In the genomic region with DNA sequence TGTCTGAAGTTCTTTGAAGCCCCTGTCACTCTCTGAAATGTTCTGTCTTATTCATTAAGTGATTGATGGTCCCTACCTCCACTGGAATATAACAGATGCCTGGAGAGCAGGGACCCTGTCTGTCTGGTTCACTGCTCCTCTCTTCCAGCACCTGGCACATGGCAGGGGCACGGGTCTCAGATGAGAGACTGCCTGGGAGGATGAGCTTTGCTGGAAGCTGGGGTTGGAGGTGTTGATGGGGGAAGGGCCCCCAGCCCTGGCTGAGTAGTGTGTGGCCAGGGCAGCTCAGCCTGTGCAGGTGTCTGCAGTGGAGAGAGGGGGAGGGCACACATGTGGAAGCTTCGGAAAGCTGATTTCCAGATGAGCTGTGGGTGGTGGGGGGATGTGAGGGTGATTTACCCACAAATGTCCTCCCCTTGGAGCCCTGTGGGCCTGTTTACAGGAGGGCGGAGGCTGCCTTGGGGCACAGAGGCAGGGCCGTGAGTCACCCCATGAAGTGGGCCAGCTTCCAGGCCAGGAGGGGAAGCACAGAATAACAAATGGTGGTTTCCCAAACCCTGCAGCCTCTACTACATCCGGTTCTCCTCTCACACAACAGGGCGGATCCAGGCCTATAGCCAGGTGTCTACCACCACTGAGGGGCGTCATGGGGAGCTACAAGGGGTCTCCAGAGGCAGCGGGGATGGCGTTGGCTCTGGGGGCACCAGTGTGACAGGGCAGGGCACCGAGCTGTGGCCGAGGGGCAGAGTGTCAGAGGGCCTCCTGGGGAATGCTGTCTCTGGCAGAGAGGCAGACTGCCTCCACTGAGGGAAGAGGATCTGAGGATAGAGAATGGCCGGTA, we compare ENCODE assay signal across 9 cellular contexts. TPM values are rescaled to one million over a fixed set of nuclear protein-coding genes. Genes with fewer than 3 reads are reported as not detected.
DNase-seq lines count a peak whose midpoint lies in the region; ATAC-seq, FAIRE-seq and TF ChIP-seq lines count a peak whose summit lies in the region.
"Had no signal": no experiment of that assay in that cellular context is flagged by ENCODE, and none has a peak within 500 bp of the region (broad histone marks: within the 10 kb centered on the region; RNA-seq: fewer than 3 reads in every experiment).

No MANE protein-coding gene starts in this region.

- H3K9me3 Mint-ChIP-seq in activated CD8-positive, alpha-beta memory T cell treated with anti-CD3 and anti-CD28 coated beads, Interleukin-2, amount 10 ng/mL, durations not matched to agents 7 days and 5 days (ENCODE audit: low read depth), result no peaks in the 10 kb centered on the region
- no peaks in the 10 kb centered on the region for H3K9me3 Mint-ChIP-seq in progenitor cell of endocrine pancreas (ENCODE audit: low read depth)

- intact Hi-C loops in esophagus squamous epithelium (cut with DNase I), result no loop called here

- peak; percentile 80 to 92 for ATAC-seq in activated CD4-positive, CD25-positive, alpha-beta regulatory T cell treated with anti-CD3 and anti-CD28 coated beads, Interleukin-2, amount 50 U/mL, for 24 hours
- ATAC-seq in HG02840 (IDR thresholded peaks at IDR 0.05; ENCODE audit: low FRiP score, unreplicated experiment), result peak; percentile 90
- peak; percentile 92 for ATAC-seq in activated CD8-positive, alpha-beta memory T cell treated with anti-CD3 and anti-CD28 coated beads, Interleukin-2, amount 10 ng/mL, durations not matched to agents 7 days and 5 days

- FAIRE-seq in urothelium cell line (lab: Jason Lieb, UNC), result peak; percentile 98
- FAIRE-seq: G401.6 had no signal

- CTCF ChIA-PET in activated CD8-positive, alpha-beta memory T cell treated with anti-CD3 and anti-CD28 coated beads, Interleukin-2, amount 10 ng/mL, durations not matched to agents 7 days and 5 days (lab: Charles Lee), result interaction anchor here (0.8 to 2.9 kb wide), 12 partner anchors 10 to 640 kb away, joined by 3 to 19 read pairs (median 4); no protein-coding TSS in a partner anchor

- peaks cover 0 to 12% (median 0%) of the 10 kb centered on the region in 4 donors for H3K27me3 ChIP-seq in esophagus squamous epithelium

- H3K4me3 ChIP-seq in esophagus squamous epithelium, result peak overlapping the region in 1 of 4 donors; percentile 37

- peak overlapping the region; percentile 74 to 85 (median 84) for H3K27ac ChIP-seq in esophagus squamous epithelium

- 17 to 21% methylated on average over 8 to 9 of the region's 12 CpGs for WGBS in esophagus squamous epithelium, 2 donors

- DNase-seq in activated CD4-positive, CD25-positive, alpha-beta regulatory T cell (lab: John Stamatoyannopoulos, UW), result no peak
- DNase-seq in NCI-H2196 (lab: John Stamatoyannopoulos, UW; ENCODE audit: unreplicated experiment) (peak; percentile 87), esophagus squamous epithelium (lab: John Stamatoyannopoulos, UW) (peak; percentile 37), progenitor cell of endocrine pancreas (ENCODE audit: low spot score, unreplicated experiment) (no peak), urothelium cell line (ENCODE audit: low spot score) (peak; percentile 95)
- DNase-seq in activated CD8-positive, alpha-beta memory T cell treated with anti-CD3 and anti-CD28 coated beads, Interleukin-2, amount 10 ng/mL, durations not matched to agents 7 days and 5 days, result peak; percentile 81

- peak overlapping the region; percentile 39 for H3K4me3 Mint-ChIP-seq in activated CD8-positive, alpha-beta memory T cell treated with anti-CD3 and anti-CD28 coated beads, Interleukin-2, amount 10 ng/mL, durations not matched to agents 7 days and 5 days
- H3K4me3 Mint-ChIP-seq in progenitor cell of endocrine pancreas (ENCODE audit: low read depth), result no peak overlapping the region

- H3K36me3 ChIP-seq in esophagus squamous epithelium, result no peaks in the 10 kb centered on the region

- H3K27ac Mint-ChIP-seq in activated CD8-positive, alpha-beta memory T cell treated with anti-CD3 and anti-CD28 coated beads, Interleukin-2, amount 10 ng/mL, durations not matched to agents 7 days and 5 days, result peak overlapping the region; percentile 85
- H3K27ac Mint-ChIP-seq in progenitor cell of endocrine pancreas, result peak overlapping the region; percentile 49

- peaks cover 5% of the 10 kb centered on the region for H3K27me3 Mint-ChIP-seq in activated CD8-positive, alpha-beta memory T cell treated with anti-CD3 and anti-CD28 coated beads, Interleukin-2, amount 10 ng/mL, durations not matched to agents 7 days and 5 days
- H3K27me3 Mint-ChIP-seq in progenitor cell of endocrine pancreas, result peaks cover 34% of the 10 kb centered on the region

- no peak for TF ChIP-seq POLR2A in esophagus squamous epithelium (IDR thresholded peaks at IDR 0.05)

- TF ChIP-seq CTCF in esophagus squamous epithelium (IDR thresholded peaks at IDR 0.05) (no peak), progenitor cell of endocrine pancreas (IDR thresholded peaks at IDR 0.05; ENCODE audit: unreplicated experiment) (no peak)

- H3K4me1 Mint-ChIP-seq in activated CD8-positive, alpha-beta memory T cell treated with anti-CD3 and anti-CD28 coated beads, Interleukin-2, amount 10 ng/mL, durations not matched to agents 7 days and 5 days, result peaks cover 56% of the 10 kb centered on the region
- peaks cover 46% of the 10 kb centered on the region for H3K4me1 Mint-ChIP-seq in progenitor cell of endocrine pancreas (ENCODE audit: low read depth)

- no peaks in the 10 kb centered on the region for H3K9me3 ChIP-seq in esophagus squamous epithelium

- peaks cover 20 to 73% (median 29%) of the 10 kb centered on the region in 3 donors for H3K4me1 ChIP-seq in esophagus squamous epithelium

- H3K36me3 Mint-ChIP-seq in activated CD8-positive, alpha-beta memory T cell treated with anti-CD3 and anti-CD28 coated beads, Interleukin-2, amount 10 ng/mL, durations not matched to agents 7 days and 5 days, result no peaks in the 10 kb centered on the region
- H3K36me3 Mint-ChIP-seq in progenitor cell of endocrine pancreas (ENCODE audit: insufficient read depth), result no peaks in the 10 kb centered on the region

RNA-seq across cellular contexts. Expression of a gene that starts 11.0 kb away (rescaled TPM):
- total RNA-seq in activated CD8-positive, alpha-beta memory T cell treated with anti-CD3 and anti-CD28 coated beads, Interleukin-2, amount 10 ng/mL, durations not matched to agents 7 days and 5 days, result 10 to 100 TPM in 1 of 2 experiments, 1 to 10 TPM in 1; 4.7 to 18.3 TPM
- total RNA-seq in esophagus squamous epithelium (100 to 1,000 TPM in 1 of 4 donors, 10 to 100 TPM in 3; 18.7 to 118 (median 64.4) TPM), progenitor cell of endocrine pancreas (11.6 and 18.2 TPM in 2 replicates)

RNA-seq across cellular contexts. Expression of a gene that starts 30.5 kb away (rescaled TPM):
- 1 to 10 TPM in 1 of 2 experiments, under 1 TPM in 1; 0.18 to 1.2 TPM for total RNA-seq in activated CD8-positive, alpha-beta memory T cell treated with anti-CD3 and anti-CD28 coated beads, Interleukin-2, amount 10 ng/mL, durations not matched to agents 7 days and 5 days
- total RNA-seq in esophagus squamous epithelium (not detected), progenitor cell of endocrine pancreas (not detected in 2 replicates)

RNA-seq across cellular contexts. Expression of a gene that starts 47.3 kb away (rescaled TPM):
- total RNA-seq in activated CD8-positive, alpha-beta memory T cell treated with anti-CD3 and anti-CD28 coated beads, Interleukin-2, amount 10 ng/mL, durations not matched to agents 7 days and 5 days, result under 1 TPM in 1 of 2 experiments, not detected in 1; 0.30 TPM
- total RNA-seq in esophagus squamous epithelium, result not detected
- not detected in 2 replicates for total RNA-seq in progenitor cell of endocrine pancreas

RNA-seq across cellular contexts. Expression of a gene that starts 52.2 kb away (rescaled TPM):
- total RNA-seq in activated CD8-positive, alpha-beta memory T cell treated with anti-CD3 and anti-CD28 coated beads, Interleukin-2, amount 10 ng/mL, durations not matched to agents 7 days and 5 days, result not detected
- total RNA-seq in esophagus squamous epithelium (10 to 100 TPM; 11.4 to 39.6 (median 16.5) TPM), progenitor cell of endocrine pancreas (0.07 and 0.20 TPM in 2 replicates)

Comparison
In these comparisons a context has a peak if more than half of its experiments do, and no peak if none do; other contexts are left out.
1. DNase-seq: peak in NCI-H2196 (single experiment), activated CD8-positive, alpha-beta memory T cell treated with anti-CD3 and anti-CD28 coated beads, Interleukin-2, amount 10 ng/mL, durations not matched to agents 7 days and 5 days (single experiment), esophagus squamous epithelium (single experiment) and urothelium cell line (single experiment); none in activated CD4-positive, CD25-positive, alpha-beta regulatory T cell (0 of 4) and progenitor cell of endocrine pancreas (single experiment).
2. Peak in every context shown above with its lines, with median percentiles within 50 percentile points of each other: ATAC-seq.